Comparison of ENCODE assay signal across 8 cellular contexts in the genomic region with DNA sequence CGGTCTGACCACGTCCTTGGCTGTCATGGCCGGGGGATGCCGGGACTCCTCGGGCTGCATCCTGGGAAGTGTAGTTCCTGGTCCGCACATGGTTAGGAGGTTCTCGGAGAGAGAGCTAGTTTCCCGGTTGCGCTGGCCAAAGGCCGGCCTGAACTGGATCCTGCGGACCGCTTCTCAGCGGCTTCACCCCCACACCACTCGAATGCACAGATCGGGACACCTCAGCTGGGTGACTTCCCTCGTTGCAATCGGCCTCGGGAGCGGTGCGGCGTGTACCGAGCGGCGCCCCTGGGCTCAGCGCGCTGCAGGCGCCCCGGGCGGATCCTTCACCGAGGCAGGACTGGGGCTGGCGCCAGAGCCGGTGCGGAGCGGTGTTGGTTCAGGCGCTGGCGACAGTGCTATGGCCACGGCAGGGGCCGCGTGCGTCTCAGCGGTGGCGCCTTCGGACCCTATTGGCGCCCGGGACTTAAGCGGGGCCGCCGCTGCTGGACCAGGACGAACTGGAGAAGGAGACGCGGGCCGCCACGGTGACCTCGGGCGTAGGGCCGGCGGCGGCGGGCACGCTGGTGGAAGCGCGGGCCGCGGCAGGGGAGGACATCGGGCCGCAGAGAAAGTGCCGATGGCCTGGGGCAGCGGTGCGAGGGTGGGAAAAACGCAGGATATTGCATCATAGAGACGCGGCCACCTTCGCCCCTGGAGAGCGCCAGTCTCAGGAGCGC. TPM values are rescaled to one million over a fixed set of nuclear protein-coding genes. Genes with fewer than 3 reads are reported as not detected.
A peak's percentile ranks its signal among the peaks of the same experiment; 100 is the strongest.
DNase-seq lines count a peak whose midpoint lies in the region; ATAC-seq and TF ChIP-seq lines count a peak whose summit lies in the region.

No MANE protein-coding gene starts in this region.

- H3K36me3 Mint-ChIP-seq in activated CD8-positive, alpha-beta T cell treated with anti-CD3 and anti-CD28 coated beads, Interleukin-2, amount 10 ng/mL, durations not matched to agents 7 days and 5 days (ENCODE audit: low read depth): peaks cover 39% of the 10 kb centered on the region
- H3K36me3 Mint-ChIP-seq in memory B cell: peaks cover 31% of the 10 kb centered on the region

- no peak overlapping the region for H3K4me3 ChIP-seq in endocrine pancreas (ENCODE audit: control insufficient read depth, insufficient read depth, low read length)

- H3K9me3 ChIP-seq in endocrine pancreas (ENCODE audit: control insufficient read depth, low read length): no peaks in the 10 kb centered on the region

- peak; percentile 71 for DNase-seq in NCI-H748 (lab: John Stamatoyannopoulos, UW; ENCODE audit: unreplicated experiment)
- DNase-seq in activated CD8-positive, alpha-beta T cell treated with anti-CD3 and anti-CD28 coated beads, Interleukin-2, amount 10 ng/mL, durations not matched to agents 7 days and 5 days: peak; percentile 75
- DNase-seq in memory B cell (ENCODE audit: low spot score in 2 of 2): peak in 1 of 2 donors; percentile 42
- DNase-seq in stimulated activated CD8-positive, alpha-beta memory T cell treated with anti-CD3 and anti-CD28 coated beads, Interleukin-12 subunit alpha, Interleukin-12 subunit beta, amount 100 ng/mL, for 1 hour (ENCODE audit: low read depth): peak; percentile 13

- ATAC-seq in HG02943 (IDR thresholded peaks at IDR 0.05; ENCODE audit: low read depth, unreplicated experiment) (peak; percentile 54), memory B cell (ENCODE audit: low read depth) (peak; percentile 81), GM18517 (IDR thresholded peaks at IDR 0.05; ENCODE audit: unreplicated experiment) (no peak)
- ATAC-seq in activated CD8-positive, alpha-beta T cell treated with anti-CD3 and anti-CD28 coated beads, Interleukin-2, amount 10 ng/mL, durations not matched to agents 7 days and 5 days: peak; percentile 77

- no peaks in the 10 kb centered on the region for H3K9me3 Mint-ChIP-seq in activated CD8-positive, alpha-beta T cell treated with anti-CD3 and anti-CD28 coated beads, Interleukin-2, amount 10 ng/mL, durations not matched to agents 7 days and 5 days (ENCODE audit: insufficient read depth)
- H3K9me3 Mint-ChIP-seq in memory B cell: no peaks in the 10 kb centered on the region

- peak overlapping the region; percentile 79 for H3K9ac ChIP-seq in endocrine pancreas (ENCODE audit: control insufficient read depth, insufficient read depth, low read length)

- H3K27me3 ChIP-seq in endocrine pancreas (ENCODE audit: control insufficient read depth, insufficient read depth, low read length): no peaks in the 10 kb centered on the region

- CTCF ChIA-PET in activated CD8-positive, alpha-beta T cell treated with anti-CD3 and anti-CD28 coated beads, Interleukin-2, amount 10 ng/mL, durations not matched to agents 7 days and 5 days (lab: Charles Lee): interaction anchor here (0.9 to 2.6 kb wide), 5 partner anchors 30 to 126 kb away, joined by 3 to 12 read pairs (median 5); no protein-coding TSS in a partner anchor

- H3K4me1 Mint-ChIP-seq in activated CD8-positive, alpha-beta T cell treated with anti-CD3 and anti-CD28 coated beads, Interleukin-2, amount 10 ng/mL, durations not matched to agents 7 days and 5 days (ENCODE audit: low read depth): peaks cover 37% of the 10 kb centered on the region
- peaks cover 21% of the 10 kb centered on the region for H3K4me1 Mint-ChIP-seq in memory B cell

- POLR2A ChIA-PET in activated CD8-positive, alpha-beta T cell treated with anti-CD3 and anti-CD28 coated beads, Interleukin-2, amount 10 ng/mL, durations not matched to agents 7 days and 5 days (lab: Charles Lee): interaction anchor here (1.5 kb wide), 1 partner anchor 28 kb away, joined by 4 read pairs; a partner anchor contains a TSS

- peak overlapping the region; percentile 92 for H3K4me3 Mint-ChIP-seq in activated CD8-positive, alpha-beta T cell treated with anti-CD3 and anti-CD28 coated beads, Interleukin-2, amount 10 ng/mL, durations not matched to agents 7 days and 5 days
- peak overlapping the region; percentile 81 for H3K4me3 Mint-ChIP-seq in memory B cell

- no peaks in the 10 kb centered on the region for H3K4me1 ChIP-seq in endocrine pancreas (ENCODE audit: control insufficient read depth, insufficient read depth, low read length)

- H3K27ac Mint-ChIP-seq in activated CD8-positive, alpha-beta T cell treated with anti-CD3 and anti-CD28 coated beads, Interleukin-2, amount 10 ng/mL, durations not matched to agents 7 days and 5 days: peak overlapping the region; percentile 95
- H3K27ac Mint-ChIP-seq in memory B cell: no peak overlapping the region

- no peaks in the 10 kb centered on the region for H3K27me3 Mint-ChIP-seq in activated CD8-positive, alpha-beta T cell treated with anti-CD3 and anti-CD28 coated beads, Interleukin-2, amount 10 ng/mL, durations not matched to agents 7 days and 5 days (ENCODE audit: low read depth)
- peaks cover 10% of the 10 kb centered on the region for H3K27me3 Mint-ChIP-seq in memory B cell

- H3K36me3 ChIP-seq in endocrine pancreas (ENCODE audit: control insufficient read depth, insufficient read depth, low read length): peaks cover 6% of the 10 kb centered on the region

- TF ChIP-seq POLR2A in GM10847 (IDR thresholded peaks at IDR 0.05; ENCODE audit: extremely low read depth, insufficient read length): peak; percentile 25

RNA-seq across cellular contexts. Expression of a gene that starts 11.5 kb away (rescaled TPM):
- 1 to 10 TPM; 1.7 to 1.9 TPM for total RNA-seq in activated CD8-positive, alpha-beta T cell treated with anti-CD3 and anti-CD28 coated beads, Interleukin-2, amount 10 ng/mL, durations not matched to agents 7 days and 5 days

RNA-seq across cellular contexts. Expression of a gene that starts 13.4 kb away (rescaled TPM):
- 100 to 1,000 TPM; 100 to 102 TPM for total RNA-seq in activated CD8-positive, alpha-beta T cell treated with anti-CD3 and anti-CD28 coated beads, Interleukin-2, amount 10 ng/mL, durations not matched to agents 7 days and 5 days

RNA-seq across cellular contexts. Expression of a gene that starts 13.7 kb away (rescaled TPM):
- 1 to 10 TPM; 4.4 to 4.8 TPM for total RNA-seq in activated CD8-positive, alpha-beta T cell treated with anti-CD3 and anti-CD28 coated beads, Interleukin-2, amount 10 ng/mL, durations not matched to agents 7 days and 5 days

RNA-seq across cellular contexts. Expression of a gene that starts 27.3 kb away (rescaled TPM):
- 10 to 100 TPM; 42.1 to 43.7 TPM for total RNA-seq in activated CD8-positive, alpha-beta T cell treated with anti-CD3 and anti-CD28 coated beads, Interleukin-2, amount 10 ng/mL, durations not matched to agents 7 days and 5 days
